10 cellular contexts compared by ENCODE assay signal in the genomic region with DNA sequence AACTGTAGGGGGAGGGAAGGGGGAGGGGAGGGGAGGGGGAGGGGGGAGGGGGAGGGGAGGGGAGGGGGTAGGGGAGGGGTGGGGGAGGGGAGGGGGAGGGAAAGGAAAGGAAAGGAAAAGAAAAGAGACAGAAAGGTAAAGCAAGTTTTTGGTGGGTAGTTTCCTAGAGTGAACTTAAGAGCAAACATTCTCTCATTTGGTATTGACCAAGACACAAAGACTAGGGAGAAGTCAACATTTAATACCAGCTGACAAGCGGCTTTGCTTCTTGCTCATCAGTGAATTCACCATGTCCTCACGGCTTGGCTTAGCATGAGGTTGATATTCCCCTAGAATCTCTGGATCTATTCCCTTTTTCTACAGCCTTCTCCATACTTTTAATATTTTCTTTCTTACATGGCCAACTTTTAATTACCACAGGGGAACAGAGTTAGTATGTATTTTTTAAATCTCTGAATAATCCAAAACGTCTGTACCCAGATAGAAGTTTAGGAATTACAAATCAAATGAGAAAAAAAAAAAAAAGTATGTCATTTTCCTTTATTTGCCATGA. TPM values are rescaled to one million over a fixed set of nuclear protein-coding genes. Genes with fewer than 3 reads are reported as not detected.
A peak's percentile ranks its signal among the peaks of the same experiment; 100 is the strongest.
DNase-seq lines count a peak whose midpoint lies in the region; ATAC-seq, FAIRE-seq and TF ChIP-seq lines count a peak whose summit lies in the region.
"Had no signal": no experiment of that assay in that cellular context is flagged by ENCODE, and none has a peak within 500 bp of the region (broad histone marks: within the 10 kb centered on the region; RNA-seq: fewer than 3 reads in every experiment).

No MANE protein-coding gene starts in this region.

- CTCF ChIA-PET in activated naive CD4-positive, alpha-beta T cell treated with anti-CD3 and anti-CD28 coated beads for 36 hours (lab: Charles Lee) = interaction anchor here (0.5 to 5.5 kb wide), 21 partner anchors 9 to 608 kb away, joined by 3 to 117 read pairs (median 4); no protein-coding TSS in a partner anchor
- CTCF ChIA-PET in GM12878 (lab: Yijun Ruan, JAX) = interaction anchor here (0.5 to 5.1 kb wide), 18 partner anchors 8 to 1103 kb away, joined by 3 to 102 read pairs (median 4); no protein-coding TSS in a partner anchor

- SMC1A ChIA-PET in GM12878 (lab: Charles Lee; ENCODE audit: uncharacterized antibody, unreplicated experiment) = interaction anchor here (0.8 to 2.7 kb wide), 3 partner anchors 24 to 67 kb away, joined by 3 to 22 read pairs (median 5); no protein-coding TSS in a partner anchor

- H3K27me3 Mint-ChIP-seq in activated naive CD4-positive, alpha-beta T cell treated with anti-CD3 and anti-CD28 coated beads for 36 hours (ENCODE audit: low read depth) = no peaks in the 10 kb centered on the region

- TF ChIP-seq RAD21 in GM12878 (IDR thresholded peaks at IDR 0.05; ENCODE audit: insufficient read depth, low read depth, low read length) = no peak

- H3K27ac Mint-ChIP-seq in activated naive CD4-positive, alpha-beta T cell treated with anti-CD3 and anti-CD28 coated beads, Interleukin-2, amount 50 U/mL, for 72 hours = peak overlapping the region; percentile 58 to 73
- no peak overlapping the region for H3K27ac Mint-ChIP-seq in activated naive CD4-positive, alpha-beta T cell treated with anti-CD3 and anti-CD28 coated beads for 36 hours
- H3K27ac Mint-ChIP-seq in stimulated activated effector memory CD8-positive, alpha-beta T cell treated with anti-CD3 and anti-CD28 coated beads, Interleukin-12 subunit alpha, Interleukin-12 subunit beta, amount 100 ng/mL, for 72 hours = peak overlapping the region; percentile 50

- TF ChIP-seq CTCF in GM12878 (IDR thresholded peaks at IDR 0.05 in 2 of 3, conservative IDR thresholded peaks at IDR 0.05 in 1 of 3; ENCODE audit: control insufficient read depth in 2 of 3, extremely low read depth in 1 of 3, insufficient read depth in 1 of 3, low read depth in 3 of 3, low read length in 3 of 3) (no peak), coronary artery (IDR thresholded peaks at IDR 0.05) (no peak)

- 50% methylated on average over 3 of the region's 3 CpGs for WGBS in GM12878 (ENCODE audit: insufficient coverage, insufficient replicate concordance, low lambda C conversion rate, missing lambda C conversion rate)

- H3K27me3 ChIP-seq in GM12878 (replicated peaks in 1 of 2; ENCODE audit: control insufficient read depth in 2 of 2, insufficient read depth in 2 of 2, low read length in 1 of 2) = no peaks in the 10 kb centered on the region
- H3K27me3 ChIP-seq: esophagus muscularis mucosa had no signal

- intact Hi-C loops in activated naive CD4-positive, alpha-beta T cell treated with anti-CD3 and anti-CD28 coated beads for 36 hours (cut with micrococcal nuclease) = loop anchor here (1.0 to 10.0 kb wide), 9 partner anchors 25 to 1098 kb away; partner anchors contain the start of gene RFX3
- intact Hi-C loops in GM12878 (cut with micrococcal nuclease; ENCODE audit: unreplicated experiment) = loop anchor here (2.0 kb wide), 1 partner anchor 263 kb away; no protein-coding TSS in a partner anchor
- intact Hi-C loops in posterior cingulate gyrus (cut with DNase I) = no loop called here

- no peak for TF ChIP-seq EP300 in GM12878 (IDR thresholded peaks at IDR 0.05; ENCODE audit: borderline replicate concordance in 1 of 2, control insufficient read depth in 1 of 2, low read depth in 2 of 2, low read length in 2 of 2)

- no peaks in the 10 kb centered on the region for H3K9me3 ChIP-seq in GM12878 (replicated peaks; ENCODE audit: control insufficient read depth, insufficient read depth, low read length)
- H3K9me3 ChIP-seq: esophagus muscularis mucosa had no signal

- H3K9ac ChIP-seq in GM12878 (ENCODE audit: control insufficient read depth, insufficient read depth, low read length) = no peak overlapping the region

- H3K4me1 ChIP-seq in GM12878 (ENCODE audit: control insufficient read depth, insufficient read depth, low read length) = no peaks in the 10 kb centered on the region

- H3K36me3 ChIP-seq in GM12878 (ENCODE audit: control insufficient read depth in 2 of 2, insufficient read depth in 2 of 2, low read length in 1 of 2) = no peaks in the 10 kb centered on the region
- H3K36me3 ChIP-seq: esophagus muscularis mucosa had no signal

- H3K36me3 Mint-ChIP-seq in activated naive CD4-positive, alpha-beta T cell treated with anti-CD3 and anti-CD28 coated beads, Interleukin-2, amount 50 U/mL, for 72 hours = peaks cover 0 to 7% of the 10 kb centered on the region in 2 donors
- no peaks in the 10 kb centered on the region for H3K36me3 Mint-ChIP-seq in activated naive CD4-positive, alpha-beta T cell treated with anti-CD3 and anti-CD28 coated beads for 36 hours (ENCODE audit: low read depth)
- H3K36me3 Mint-ChIP-seq in stimulated activated effector memory CD8-positive, alpha-beta T cell treated with anti-CD3 and anti-CD28 coated beads, Interleukin-12 subunit alpha, Interleukin-12 subunit beta, amount 100 ng/mL, for 72 hours = no peaks in the 10 kb centered on the region

- no peaks in the 10 kb centered on the region for H4K20me1 ChIP-seq in GM12878 (ENCODE audit: control insufficient read depth, insufficient read depth)

- RAD21 ChIA-PET in GM12878 (lab: Charles Lee; ENCODE audit: unreplicated experiment) = interaction anchor here (1.1 to 3.4 kb wide), 2 partner anchors 24 to 33 kb away, joined by 5 to 14 read pairs; no protein-coding TSS in a partner anchor

- no peak for DNase-seq in activated naive CD4-positive, alpha-beta T cell treated with anti-CD3 and anti-CD28 coated beads, Interleukin-2, amount 50 U/mL, for 72 hours (ENCODE audit: low spot score in 2 of 2)
- no peak for DNase-seq in activated naive CD4-positive, alpha-beta T cell treated with anti-CD3 and anti-CD28 coated beads for 36 hours
- peak; percentile 28 for DNase-seq in NAMALWA (ENCODE audit: low spot score)
- peak; percentile 13 for DNase-seq in GM12878 (ENCODE audit: low read depth, low spot score)
- no peak for DNase-seq in stimulated activated effector memory CD8-positive, alpha-beta T cell treated with anti-CD3 and anti-CD28 coated beads, Interleukin-12 subunit alpha, Interleukin-12 subunit beta, amount 100 ng/mL, for 72 hours (ENCODE audit: low spot score in 2 of 2)
- no peak for DNase-seq in posterior cingulate gyrus
- DNase-seq in coronary artery (ENCODE audit: low spot score) = no peak
- no peak for DNase-seq in NCI-H2196 (lab: John Stamatoyannopoulos, UW; ENCODE audit: unreplicated experiment)

- no peaks in the 10 kb centered on the region for H3K79me2 ChIP-seq in GM12878 (ENCODE audit: control insufficient read depth, insufficient read depth, low read length)

- no peak overlapping the region for H3K27ac ChIP-seq in GM12878 (ENCODE audit: control insufficient read depth, insufficient read depth)
- H3K27ac ChIP-seq in coronary artery = no peak overlapping the region
- H3K27ac ChIP-seq: esophagus muscularis mucosa had no signal

- H3K9me3 Mint-ChIP-seq in activated naive CD4-positive, alpha-beta T cell treated with anti-CD3 and anti-CD28 coated beads, Interleukin-2, amount 50 U/mL, for 72 hours = peaks cover 0 to 7% of the 10 kb centered on the region in 2 donors
- H3K9me3 Mint-ChIP-seq in activated naive CD4-positive, alpha-beta T cell treated with anti-CD3 and anti-CD28 coated beads for 36 hours = no peaks in the 10 kb centered on the region
- no peaks in the 10 kb centered on the region for H3K9me3 Mint-ChIP-seq in stimulated activated effector memory CD8-positive, alpha-beta T cell treated with anti-CD3 and anti-CD28 coated beads, Interleukin-12 subunit alpha, Interleukin-12 subunit beta, amount 100 ng/mL, for 72 hours

- in situ Hi-C loops in GM12878 (cut with MboI) = loop anchor here (10.0 kb wide), 1 partner anchor 605 kb away; no protein-coding TSS in a partner anchor

- TF ChIP-seq POLR2A in GM12878 (IDR thresholded peaks at IDR 0.05; ENCODE audit: low read depth, low read length) = no peak

- no peak overlapping the region for H3K4me3 Mint-ChIP-seq in activated naive CD4-positive, alpha-beta T cell treated with anti-CD3 and anti-CD28 coated beads for 36 hours
- no peak overlapping the region for H3K4me3 Mint-ChIP-seq in stimulated activated effector memory CD8-positive, alpha-beta T cell treated with anti-CD3 and anti-CD28 coated beads, Interleukin-12 subunit alpha, Interleukin-12 subunit beta, amount 100 ng/mL, for 72 hours

- H3K4me1 Mint-ChIP-seq in activated naive CD4-positive, alpha-beta T cell treated with anti-CD3 and anti-CD28 coated beads for 36 hours (ENCODE audit: low read depth) = peaks cover 15% of the 10 kb centered on the region
- peaks cover 14% of the 10 kb centered on the region for H3K4me1 Mint-ChIP-seq in stimulated activated effector memory CD8-positive, alpha-beta T cell treated with anti-CD3 and anti-CD28 coated beads, Interleukin-12 subunit alpha, Interleukin-12 subunit beta, amount 100 ng/mL, for 72 hours

- no peak overlapping the region; the same call in 1 of the 2 replicates for H3K4me2 ChIP-seq in GM12878 (ENCODE audit: control insufficient read depth, insufficient read depth)

- H2AFZ ChIP-seq in GM12878 (ENCODE audit: control insufficient read depth, low read depth, low read length) = peak overlapping the region; percentile 31

- no TSS peak for BruUV-seq in GM12878 (replicated peaks; lab: Mats Ljungman, UMichigan)

- POLR2A ChIA-PET in GM12878 (lab: Charles Lee) = interaction anchor here (0.6 kb wide), 1 partner anchor 43 kb away, joined by 3 read pairs; no protein-coding TSS in a partner anchor

- FAIRE-seq in GM12878 (lab: Jason Lieb, UNC) = no peak
- FAIRE-seq: colon had no signal

- H3K4me3 ChIP-seq in GM12878 = no peak overlapping the region
- no peak overlapping the region for H3K4me3 ChIP-seq in coronary artery
- H3K4me3 ChIP-seq: esophagus muscularis mucosa had no signal

- ATAC-seq in activated naive CD4-positive, alpha-beta T cell treated with anti-CD3 and anti-CD28 coated beads, Interleukin-2, amount 50 U/mL, for 72 hours = no peak
- ATAC-seq in GM12878 = no peak
- no peak for ATAC-seq in stimulated activated effector memory CD8-positive, alpha-beta T cell treated with anti-CD3 and anti-CD28 coated beads, Interleukin-12 subunit alpha, Interleukin-12 subunit beta, amount 100 ng/mL, for 72 hours

RNA-seq across cellular contexts. Expression of gene GLIS3, which starts 40.0 kb away (rescaled TPM):
- 1 to 10 TPM; 2.2 to 6.4 TPM for total RNA-seq in activated naive CD4-positive, alpha-beta T cell treated with anti-CD3 and anti-CD28 coated beads, Interleukin-2, amount 50 U/mL, for 72 hours
- total RNA-seq in activated naive CD4-positive, alpha-beta T cell treated with anti-CD3 and anti-CD28 coated beads for 36 hours = 1 to 10 TPM; 1.4 to 1.7 TPM
- 2.7 and 3.6 TPM in 2 replicates for total RNA-seq in GM12878 (2013; cell fraction: nucleolus; rRNA removed)
- total RNA-seq in GM12878 (2014; rRNA removed) (0.06 and 0.60 TPM in 2 replicates), GM12878 (2014; rRNA removed; fragmentation: Illumina TruSeq; extraction: Trizol) (0.28 and 0.45 TPM in 2 replicates), GM12878 (2021) (0.56 and 0.64 TPM in 2 replicates)
- polyA plus RNA-seq in GM12878 (2011; ENCODE audit: low read depth) = 0.21 TPM
- polyA plus RNA-seq in GM12878 (2011; rRNA removed) (0.04 and 0.08 TPM in 2 replicates), GM12878 (2014; fragmentation: Illumina TruSeq; extraction: Trizol) (0.18 and 0.25 TPM in 2 replicates), GM12878 (2014; fragmentation: Nextera tagmentation; extraction: Ambion mirVana) (under 1 TPM in 1 of 2 experiments, not detected in 1; 0.09 TPM), GM12878 (2014; rRNA removed) (0.08 and 0.09 TPM in 2 replicates), GM12878 (2016; fragmentation: Nextera tagmentation; extraction: Ambion mirVana) (under 1 TPM; 0.13 to 0.16 TPM)
- 0.07 and 0.19 TPM in 2 replicates for polyA plus RNA-seq in GM12878 (2011; cell fraction: cytosol; rRNA removed)
- polyA plus RNA-seq in GM12878 (2011; cell fraction: nucleus; rRNA removed) = 0.24 and 0.29 TPM in 2 replicates
- polyA plus RNA-seq in GM12878 (2012) = 0.28 and 0.35 TPM in 2 replicates
- polyA minus RNA-seq in GM12878 (2011; rRNA and poly(A)+ RNA removed) = 0.80 and 2.2 TPM in 2 replicates
- not detected in 2 replicates for polyA minus RNA-seq in GM12878 (2011; cell fraction: cytosol; rRNA and poly(A)+ RNA removed)
- polyA minus RNA-seq in GM12878 (2011; cell fraction: nucleus; rRNA and poly(A)+ RNA removed) = 1.2 and 3.4 TPM in 2 replicates

Comparison
In these comparisons a context has a peak if more than half of its experiments do, and no peak if none do; other contexts are left out.
1. DNase-seq: peak in NAMALWA (single experiment) and GM12878 (single experiment); none in activated naive CD4-positive, alpha-beta T cell treated with anti-CD3 and anti-CD28 coated beads, Interleukin-2, amount 50 U/mL, for 72 hours (0 of 2), activated naive CD4-positive, alpha-beta T cell treated with anti-CD3 and anti-CD28 coated beads for 36 hours (single experiment), stimulated activated effector memory CD8-positive, alpha-beta T cell treated with anti-CD3 and anti-CD28 coated beads, Interleukin-12 subunit alpha, Interleukin-12 subunit beta, amount 100 ng/mL, for 72 hours (0 of 2), posterior cingulate gyrus (0 of 10), coronary artery (single experiment) and NCI-H2196 (single experiment).